20 cellular contexts compared by ENCODE assay signal in genomic region chr3:147385059-147386012, GRCh38. TPM values are rescaled to one million over a fixed set of nuclear protein-coding genes. Genes with fewer than 3 reads are reported as not detected.
DNase-seq lines count a peak whose midpoint lies in the region; ATAC-seq lines count a peak whose summit lies in the region.
"Had no signal": no experiment of that assay in that cellular context is flagged by ENCODE, and none has a peak within 500 bp of the region (broad histone marks: within the 10 kb centered on the region; RNA-seq: fewer than 3 reads in every experiment).

No MANE protein-coding gene starts in this region.

- H3K4me1 Mint-ChIP-seq in activated CD8-positive, alpha-beta T cell treated with anti-CD3 and anti-CD28 coated beads, Interleukin-2, amount 10 ng/mL, durations not matched to agents 7 days and 5 days (ENCODE audit: low read depth) = no peaks in the 10 kb centered on the region

- no peak overlapping the region for H3K4me3 Mint-ChIP-seq in activated CD8-positive, alpha-beta T cell treated with anti-CD3 and anti-CD28 coated beads, Interleukin-2, amount 10 ng/mL, durations not matched to agents 7 days and 5 days
- H3K4me3 Mint-ChIP-seq: CD4-positive, alpha-beta T cell had no signal

- H3K4me3 ChIP-seq in H7 (ENCODE audit: insufficient read depth, low read depth, low read length) (peak overlapping the region; percentile 1; the same call in 1 of the 2 replicates), iPS-15b (ENCODE audit: low read depth, low read length) (peak overlapping the region; percentile 42)
- H3K4me3 ChIP-seq: GM23248, Peyer's patch had no signal

- no peaks in the 10 kb centered on the region for H3K36me3 Mint-ChIP-seq in activated CD8-positive, alpha-beta T cell treated with anti-CD3 and anti-CD28 coated beads, Interleukin-2, amount 10 ng/mL, durations not matched to agents 7 days and 5 days (ENCODE audit: low read depth)

- peaks cover 35% of the 10 kb centered on the region for H3K4me1 ChIP-seq in iPS-15b (ENCODE audit: control insufficient read depth, insufficient read depth, low read length)
- H3K4me1 ChIP-seq: Caco-2, Peyer's patch had no signal

- no peak overlapping the region for H3K9ac ChIP-seq in iPS-15b (ENCODE audit: low read depth, low read length)
- H3K9ac ChIP-seq: GM23248 had no signal

- POLR2A ChIA-PET in activated CD8-positive, alpha-beta T cell treated with anti-CD3 and anti-CD28 coated beads, Interleukin-2, amount 10 ng/mL, durations not matched to agents 7 days and 5 days (lab: Charles Lee) = no interaction called here

- no peak overlapping the region for H3K27ac Mint-ChIP-seq in activated CD8-positive, alpha-beta T cell treated with anti-CD3 and anti-CD28 coated beads, Interleukin-2, amount 10 ng/mL, durations not matched to agents 7 days and 5 days
- H3K27ac Mint-ChIP-seq: CD4-positive, alpha-beta T cell had no signal

- H3K27me3 ChIP-seq in H7 (ENCODE audit: control insufficient read depth, insufficient read depth, low read length) (peaks cover 92% of the 10 kb centered on the region), iPS-15b (ENCODE audit: control insufficient read depth, insufficient read depth, low read length) (peaks cover 97% of the 10 kb centered on the region)

- peaks cover 8% of the 10 kb centered on the region for H3K9me3 Mint-ChIP-seq in activated CD8-positive, alpha-beta T cell treated with anti-CD3 and anti-CD28 coated beads, Interleukin-2, amount 10 ng/mL, durations not matched to agents 7 days and 5 days (ENCODE audit: insufficient read depth)

- H3K27me3 Mint-ChIP-seq in activated CD8-positive, alpha-beta T cell treated with anti-CD3 and anti-CD28 coated beads, Interleukin-2, amount 10 ng/mL, durations not matched to agents 7 days and 5 days (ENCODE audit: low read depth) = peaks cover 74% of the 10 kb centered on the region

- no peak for ATAC-seq in activated CD8-positive, alpha-beta T cell treated with anti-CD3 and anti-CD28 coated beads, Interleukin-2, amount 10 ng/mL, durations not matched to agents 7 days and 5 days
- ATAC-seq: SK-N-SH treated with all-trans-retinoic acid at 6 μM for 48 hours had no signal

- CTCF ChIA-PET in activated CD8-positive, alpha-beta T cell treated with anti-CD3 and anti-CD28 coated beads, Interleukin-2, amount 10 ng/mL, durations not matched to agents 7 days and 5 days (lab: Charles Lee) = no interaction called here

- H3K36me3 ChIP-seq in H7 (replicated peaks; ENCODE audit: control insufficient read depth, insufficient read depth, low read length) (no peaks in the 10 kb centered on the region), iPS-15b (ENCODE audit: control insufficient read depth, insufficient read depth, low read length) (no peaks in the 10 kb centered on the region)
- H3K36me3 ChIP-seq: Peyer's patch had no signal

- DNase-seq in H7 (no peak), cerebellar cortex (ENCODE audit: low spot score) (peak; percentile 45), NCI-H1417 treated with DMSO at 0.1 percent for 48 hours (lab: John Stamatoyannopoulos, UW) (no peak), H4 (ENCODE audit: low spot score) (no peak), NCI-H2029 treated with DMSO at 0.1 percent for 48 hours (lab: John Stamatoyannopoulos, UW) (no peak)
- DNase-seq in activated CD8-positive, alpha-beta T cell treated with anti-CD3 and anti-CD28 coated beads, Interleukin-2, amount 10 ng/mL, durations not matched to agents 7 days and 5 days = no peak
- DNase-seq: Caco-2; CD4-positive, alpha-beta T cell; DND-41; GM23248; MM.1S; NCI-H1092; NCI-H1436 treated with DMSO at 0.1 percent for 48 hours; NCI-H2081; NCI-H2171; NCI-H524 treated with DMSO at 0.1 percent for 48 hours; Peyer's patch had no signal

- H3K9me3 ChIP-seq in iPS-15b (ENCODE audit: control insufficient read depth, insufficient read depth, low read length) = no peaks in the 10 kb centered on the region
- H3K9me3 ChIP-seq: Caco-2, Peyer's patch had no signal

RNA-seq across cellular contexts. Expression of gene ZIC4, which starts 21.0 kb away (rescaled TPM):
- 0.59 TPM in 1 of 2 replicates, not detected in the other for total RNA-seq in H7 (2014; rRNA removed; shearing (Covaris generic))
- not detected for total RNA-seq in activated CD8-positive, alpha-beta T cell treated with anti-CD3 and anti-CD28 coated beads, Interleukin-2, amount 10 ng/mL, durations not matched to agents 7 days and 5 days
- total RNA-seq in H4 (2014; rRNA removed; shearing (Covaris generic)) = 0.21 TPM in 1 of 2 replicates, not detected in the other
- total RNA-seq: Caco-2; CD4-positive, alpha-beta T cell; G401; Peyer's patch had no signal

RNA-seq across cellular contexts. Expression of gene ZIC1, which starts 23.8 kb away (rescaled TPM):
- total RNA-seq in H7 (2014; rRNA removed; shearing (Covaris generic)) = 2.0 and 3.5 TPM in 2 replicates
- not detected for total RNA-seq in activated CD8-positive, alpha-beta T cell treated with anti-CD3 and anti-CD28 coated beads, Interleukin-2, amount 10 ng/mL, durations not matched to agents 7 days and 5 days
- 20.8 and 34.1 TPM in 2 replicates for total RNA-seq in H4 (2014; rRNA removed; shearing (Covaris generic))
- total RNA-seq: Caco-2; CD4-positive, alpha-beta T cell; G401 had no signal
